2 cellular contexts compared by ENCODE assay signal in genomic region chr22:24169439-24170058, GRCh38.
TF ChIP-seq lines count a peak whose summit lies in the region.

No MANE protein-coding gene starts in this region.

TF ChIP-seq in IMR-90, 13 proteins besides CTCF, POLR2A, EP300 and RAD21 (continued from another document):
- TF ChIP-seq ELK1 (IDR thresholded peaks at IDR 0.05; ENCODE audit: borderline replicate concordance, low read depth, low read length) (no peak), RFX5 (IDR thresholded peaks at IDR 0.05; ENCODE audit: low read depth, low read length) (no peak), SMC3 (IDR thresholded peaks at IDR 0.05; ENCODE audit: low read depth, low read length) (no peak), NFE2L2 (IDR thresholded peaks at IDR 0.05; ENCODE audit: low read depth, low read length) (no peak), USF2 (IDR thresholded peaks at IDR 0.05; ENCODE audit: low read depth, low read length) (no peak), FOS (IDR thresholded peaks at IDR 0.05; ENCODE audit: low read depth, low read length) (no peak), MAZ (IDR thresholded peaks at IDR 0.05; ENCODE audit: borderline replicate concordance, low read depth, low read length) (no peak), CEBPB (IDR thresholded peaks at IDR 0.05; ENCODE audit: low read depth, low read length) (no peak), MXI1 (IDR thresholded peaks at IDR 0.05; ENCODE audit: borderline replicate concordance, low read depth, low read length) (no peak), BHLHE40 (IDR thresholded peaks at IDR 0.05; ENCODE audit: low read depth, low read length) (no peak), RCOR1 (IDR thresholded peaks at IDR 0.05; ENCODE audit: insufficient replicate concordance, low read length) (no peak), MAFK (IDR thresholded peaks at IDR 0.05; ENCODE audit: low read depth, low read length) (no peak)
TF ChIP-seq in IMR-90: peak in this region for 0.

TF ChIP-seq in WTC11, 78 proteins besides CTCF, POLR2A, EP300 and RAD21:
- TF ChIP-seq ZNF532 (CRISPR knock-in tag; IDR thresholded peaks at IDR 0.05; ENCODE audit: borderline replicate concordance) (no peak), STAT6 (CRISPR knock-in tag; conservative IDR thresholded peaks at IDR 0.05; ENCODE audit: low read depth) (no peak)
